In the genomic region with DNA sequence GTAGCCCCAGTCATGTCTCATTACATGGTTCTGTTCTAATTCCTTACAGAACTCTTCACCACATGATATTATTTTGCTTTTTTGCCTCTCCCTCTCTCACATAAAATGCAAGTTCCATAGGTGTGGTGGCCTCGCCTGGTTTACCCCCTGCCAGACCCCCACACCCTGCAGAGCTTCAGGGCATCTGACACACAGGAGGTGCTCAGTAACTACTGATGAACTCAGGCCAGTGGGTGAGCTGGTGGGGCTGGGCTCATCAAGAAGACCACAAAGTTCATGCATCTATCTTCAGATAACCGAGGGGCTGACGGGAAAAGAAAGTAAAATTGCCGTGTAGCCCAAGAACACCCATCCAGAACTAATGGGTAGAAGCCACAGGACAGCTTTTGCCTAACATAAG, we compare ENCODE assay signal across 20 cellular contexts.
A peak's percentile ranks its signal among the peaks of the same experiment; 100 is the strongest.
DNase-seq lines count a peak whose midpoint lies in the region; ATAC-seq, FAIRE-seq and TF ChIP-seq lines count a peak whose summit lies in the region.
"Had no signal": no experiment of that assay in that cellular context is flagged by ENCODE, and none has a peak within 500 bp of the region (broad histone marks: within the 10 kb centered on the region; RNA-seq: fewer than 3 reads in every experiment).

No MANE protein-coding gene starts in this region.

- no peaks in the 10 kb centered on the region for H3K36me3 Mint-ChIP-seq in type B pancreatic cell
- H3K36me3 Mint-ChIP-seq in natural killer cell treated with Interleukin-12 subunit alpha and Interleukin-12 subunit beta and Interleukin-15 and Interleukin-18, amount 100 ng/mL, for 72 hours = no peaks in the 10 kb centered on the region
- no peaks in the 10 kb centered on the region for H3K36me3 Mint-ChIP-seq in activated CD4-positive, alpha-beta T cell treated with anti-CD3 and anti-CD28 coated beads, Interleukin-2, amount 10 ng/mL, durations not matched to agents 7 days and 5 days (ENCODE audit: low read depth)
- H3K36me3 Mint-ChIP-seq: CD4-positive, CD25-positive, alpha-beta regulatory T cell had no signal

- peaks cover 7% of the 10 kb centered on the region for H3K27me3 Mint-ChIP-seq in type B pancreatic cell
- peaks cover 0 to 3% of the 10 kb centered on the region in 2 donors for H3K27me3 Mint-ChIP-seq in natural killer cell treated with Interleukin-12 subunit alpha and Interleukin-12 subunit beta and Interleukin-15 and Interleukin-18, amount 100 ng/mL, for 72 hours
- no peaks in the 10 kb centered on the region for H3K27me3 Mint-ChIP-seq in activated CD4-positive, alpha-beta T cell treated with anti-CD3 and anti-CD28 coated beads, Interleukin-2, amount 10 ng/mL, durations not matched to agents 7 days and 5 days

- H3K27ac Mint-ChIP-seq in type B pancreatic cell = no peak overlapping the region
- no peak overlapping the region for H3K27ac Mint-ChIP-seq in natural killer cell treated with Interleukin-12 subunit alpha and Interleukin-12 subunit beta and Interleukin-15 and Interleukin-18, amount 100 ng/mL, for 72 hours
- H3K27ac Mint-ChIP-seq in activated CD4-positive, alpha-beta T cell treated with anti-CD3 and anti-CD28 coated beads, Interleukin-2, amount 10 ng/mL, durations not matched to agents 7 days and 5 days = no peak overlapping the region
- H3K27ac Mint-ChIP-seq: CD4-positive, CD25-positive, alpha-beta regulatory T cell; GM23338 had no signal

- H3K36me3 ChIP-seq in bronchial epithelial cell (ENCODE audit: control insufficient read depth, insufficient read depth, low read length) = no peaks in the 10 kb centered on the region

- H3K4me3 Mint-ChIP-seq in type B pancreatic cell = no peak overlapping the region
- H3K4me3 Mint-ChIP-seq in natural killer cell treated with Interleukin-12 subunit alpha and Interleukin-12 subunit beta and Interleukin-15 and Interleukin-18, amount 100 ng/mL, for 72 hours = no peak overlapping the region
- H3K4me3 Mint-ChIP-seq in activated CD4-positive, alpha-beta T cell treated with anti-CD3 and anti-CD28 coated beads, Interleukin-2, amount 10 ng/mL, durations not matched to agents 7 days and 5 days = no peak overlapping the region
- H3K4me3 Mint-ChIP-seq: GM23338 had no signal

- no peak for ATAC-seq in natural killer cell treated with Interleukin-12 subunit alpha and Interleukin-12 subunit beta and Interleukin-15 and Interleukin-18, amount 100 ng/mL, for 72 hours
- no peak for ATAC-seq in GM18873 (IDR thresholded peaks at IDR 0.05; ENCODE audit: low FRiP score, unreplicated experiment)
- ATAC-seq: GM23338 had no signal

- POLR2A ChIA-PET in activated CD4-positive, alpha-beta T cell treated with anti-CD3 and anti-CD28 coated beads, Interleukin-2, amount 10 ng/mL, durations not matched to agents 7 days and 5 days (lab: Charles Lee) = no interaction called here

- no peak for TF ChIP-seq CTCF in bronchial epithelial cell (IDR thresholded peaks at IDR 0.05; ENCODE audit: insufficient read depth, low read length, severe bottlenecking)
- TF ChIP-seq CTCF in type B pancreatic cell (conservative IDR thresholded peaks at IDR 0.05) = no peak

- peaks cover 13% of the 10 kb centered on the region for H3K4me1 Mint-ChIP-seq in type B pancreatic cell (ENCODE audit: unreplicated experiment)
- H3K4me1 Mint-ChIP-seq in natural killer cell treated with Interleukin-12 subunit alpha and Interleukin-12 subunit beta and Interleukin-15 and Interleukin-18, amount 100 ng/mL, for 72 hours (ENCODE audit: low read depth in 2 of 2) = no peaks in the 10 kb centered on the region
- no peaks in the 10 kb centered on the region for H3K4me1 Mint-ChIP-seq in activated CD4-positive, alpha-beta T cell treated with anti-CD3 and anti-CD28 coated beads, Interleukin-2, amount 10 ng/mL, durations not matched to agents 7 days and 5 days
- H3K4me1 Mint-ChIP-seq: CD4-positive, CD25-positive, alpha-beta regulatory T cell; GM23338 had no signal

- peak; percentile 39 for DNase-seq in activated effector memory CD4-positive, alpha-beta T cell treated with anti-CD3 and anti-CD28 coated beads, Interleukin-2, amount 50 U/mL, for 16 hours
- no peak for DNase-seq in activated effector memory CD4-positive, alpha-beta T cell treated with Interleukin-2 at 50 U/mL for 16 hours
- DNase-seq in bronchial epithelial cell (ENCODE audit: low read depth) (no peak), mesenteric fat pad (ENCODE audit: low spot score) (peak; percentile 33), type B pancreatic cell (ENCODE audit: extremely low spot score, unreplicated experiment) (peak; percentile 20)
- DNase-seq in natural killer cell treated with Interleukin-12 subunit alpha and Interleukin-12 subunit beta and Interleukin-15 and Interleukin-18, amount 100 ng/mL, for 72 hours (ENCODE audit: low spot score) = no peak
- DNase-seq in activated CD4-positive, alpha-beta T cell treated with anti-CD3 and anti-CD28 coated beads, Interleukin-2, amount 10 ng/mL, durations not matched to agents 7 days and 5 days = no peak
- DNase-seq: 8988T; C1 segment of cervical spinal cord; Caco-2; CD4-positive, CD25-positive, alpha-beta regulatory T cell; DMS79; GDM1; HCEC 1CT had no signal

- H3K4me3 ChIP-seq in bronchial epithelial cell (ENCODE audit: low read depth, low read length) = no peak overlapping the region
- H3K4me3 ChIP-seq: GM23338 had no signal

- no peaks in the 10 kb centered on the region for H3K9me3 Mint-ChIP-seq in type B pancreatic cell
- H3K9me3 Mint-ChIP-seq in natural killer cell treated with Interleukin-12 subunit alpha and Interleukin-12 subunit beta and Interleukin-15 and Interleukin-18, amount 100 ng/mL, for 72 hours = no peaks in the 10 kb centered on the region
- H3K9me3 Mint-ChIP-seq in activated CD4-positive, alpha-beta T cell treated with anti-CD3 and anti-CD28 coated beads, Interleukin-2, amount 10 ng/mL, durations not matched to agents 7 days and 5 days = no peaks in the 10 kb centered on the region
- H3K9me3 Mint-ChIP-seq: CD4-positive, CD25-positive, alpha-beta regulatory T cell had no signal

- FAIRE-seq in bronchial epithelial cell (lab: Jason Lieb, UNC) = peak; percentile 40
- FAIRE-seq: D721Med, GM12892, GM18507, H54 had no signal

- H3K27me3 ChIP-seq in bronchial epithelial cell (ENCODE audit: control insufficient read depth, insufficient read depth, low read length) = no peaks in the 10 kb centered on the region

- CTCF ChIA-PET in activated CD4-positive, alpha-beta T cell treated with anti-CD3 and anti-CD28 coated beads, Interleukin-2, amount 10 ng/mL, durations not matched to agents 7 days and 5 days (lab: Charles Lee) = no interaction called here

Comparison
In these comparisons a context has a peak if more than half of its experiments do, and no peak if none do; other contexts are left out.
1. DNase-seq: peak in activated effector memory CD4-positive, alpha-beta T cell treated with anti-CD3 and anti-CD28 coated beads, Interleukin-2, amount 50 U/mL, for 16 hours (single experiment), mesenteric fat pad (single experiment) and type B pancreatic cell (single experiment); none in activated effector memory CD4-positive, alpha-beta T cell treated with Interleukin-2 at 50 U/mL for 16 hours (single experiment), bronchial epithelial cell (single experiment), natural killer cell treated with Interleukin-12 subunit alpha and Interleukin-12 subunit beta and Interleukin-15 and Interleukin-18, amount 100 ng/mL, for 72 hours (single experiment) and activated CD4-positive, alpha-beta T cell treated with anti-CD3 and anti-CD28 coated beads, Interleukin-2, amount 10 ng/mL, durations not matched to agents 7 days and 5 days (single experiment).